In the genomic region with DNA sequence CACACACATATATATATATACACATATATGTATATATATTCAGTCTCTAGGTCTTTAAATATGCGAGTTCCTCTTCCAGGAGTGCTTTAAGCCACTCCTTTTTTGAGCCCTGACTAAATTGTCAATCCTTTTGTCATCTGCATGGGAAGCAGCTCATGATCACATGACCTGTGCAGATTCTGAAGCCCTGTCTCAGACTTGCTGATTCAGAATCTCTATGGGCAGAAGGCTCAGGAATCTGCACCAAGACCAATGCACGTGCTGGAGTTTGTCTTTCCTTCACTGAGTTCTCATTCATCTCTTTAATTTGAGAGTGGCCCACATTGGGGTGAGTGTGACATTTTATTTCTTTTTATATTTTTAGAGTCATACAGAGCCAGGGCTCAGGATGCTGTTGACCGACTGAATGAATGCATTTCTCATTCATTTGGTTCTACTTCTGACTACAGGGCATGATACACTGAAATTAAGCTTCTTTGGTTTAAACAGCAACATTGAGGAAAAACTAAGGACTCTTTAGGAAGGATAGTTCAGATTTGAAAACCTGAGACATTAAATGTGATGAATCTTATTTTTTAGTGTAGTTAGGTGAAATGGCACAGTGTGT, we compare ENCODE assay signal across 1 cellular context.
TF ChIP-seq lines count a peak whose summit lies in the region.

No MANE protein-coding gene starts in this region.

TF ChIP-seq in K562, 482 proteins besides CTCF, POLR2A, EP300 and RAD21 (continued from another document and continues in another):
- TF ChIP-seq, protein P1, sequence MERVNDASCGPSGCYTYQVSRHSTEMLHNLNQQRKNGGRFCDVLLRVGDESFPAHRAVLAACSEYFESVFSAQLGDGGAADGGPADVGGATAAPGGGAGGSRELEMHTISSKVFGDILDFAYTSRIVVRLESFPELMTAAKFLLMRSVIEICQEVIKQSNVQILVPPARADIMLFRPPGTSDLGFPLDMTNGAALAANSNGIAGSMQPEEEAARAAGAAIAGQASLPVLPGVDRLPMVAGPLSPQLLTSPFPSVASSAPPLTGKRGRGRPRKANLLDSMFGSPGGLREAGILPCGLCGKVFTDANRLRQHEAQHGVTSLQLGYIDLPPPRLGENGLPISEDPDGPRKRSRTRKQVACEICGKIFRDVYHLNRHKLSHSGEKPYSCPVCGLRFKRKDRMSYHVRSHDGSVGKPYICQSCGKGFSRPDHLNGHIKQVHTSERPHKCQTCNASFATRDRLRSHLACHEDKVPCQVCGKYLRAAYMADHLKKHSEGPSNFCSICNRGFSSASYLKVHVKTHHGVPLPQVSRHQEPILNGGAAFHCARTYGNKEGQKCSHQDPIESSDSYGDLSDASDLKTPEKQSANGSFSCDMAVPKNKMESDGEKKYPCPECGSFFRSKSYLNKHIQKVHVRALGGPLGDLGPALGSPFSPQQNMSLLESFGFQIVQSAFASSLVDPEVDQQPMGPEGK (CRISPR knock-in tag; IDR thresholded peaks at IDR 0.05; ENCODE audit: borderline replicate concordance) = no peak
- TF ChIP-seq CBFB (CRISPR knock-in tag; IDR thresholded peaks at IDR 0.05) (no peak), NCOA4 (IDR thresholded peaks at IDR 0.05; ENCODE audit: partially characterized antibody) (no peak), CBFA2T2 (conservative IDR thresholded peaks at IDR 0.05) (peak; percentile 34; the same call in 1 of the 2 replicates), BACH1 (tag; IDR thresholded peaks at IDR 0.05) (peak; percentile 61; the same call in 1 of the 2 replicates), CEBPZ (IDR thresholded peaks at IDR 0.05; ENCODE audit: borderline replicate concordance, low read depth, low read length) (no peak), ELK1 (CRISPR knock-in tag; IDR thresholded peaks at IDR 0.05) (no peak), NCOA1 (IDR thresholded peaks at IDR 0.05; ENCODE audit: low read depth) (no peak), RBFOX2 (IDR thresholded peaks at IDR 0.05; ENCODE audit: low read depth, low read length) (no peak), ZFP1 (CRISPR knock-in tag; IDR thresholded peaks at IDR 0.05) (no peak), ZNF140 (CRISPR knock-in tag; IDR thresholded peaks at IDR 0.05) (no peak), SRF (CRISPR knock-in tag; IDR thresholded peaks at IDR 0.05) (no peak), KDM1A (IDR thresholded peaks at IDR 0.05) (0 out of 4 replicates have a peak, but pooled peaks of 1 of the 2 experiments have one; percentile 26), BHLHE40 (IDR thresholded peaks at IDR 0.05; ENCODE audit: low read length) (peak; percentile 95), MEF2A (IDR thresholded peaks at IDR 0.05; ENCODE audit: control insufficient read depth, low read depth, low read length) (no peak), BMI1 (IDR thresholded peaks at IDR 0.05; ENCODE audit: low read length) (no peak), HEY1 (CRISPR knock-in tag; IDR thresholded peaks at IDR 0.05; ENCODE audit: borderline replicate concordance) (no peak), NFE2L1 (tag; IDR thresholded peaks at IDR 0.05; ENCODE audit: borderline replicate concordance, low read depth) (no peak), SIRT6 (IDR thresholded peaks at IDR 0.05; ENCODE audit: low read depth, low read length) (no peak), SLC30A9 (CRISPR knock-in tag; IDR thresholded peaks at IDR 0.05) (no peak), FOXJ3 (CRISPR knock-in tag; IDR thresholded peaks at IDR 0.05) (no peak), HDAC2 (IDR thresholded peaks at IDR 0.05) (no peak), TCF3 (CRISPR knock-in tag; IDR thresholded peaks at IDR 0.05) (no peak), SOX6 (IDR thresholded peaks at IDR 0.05) (peak; percentile 82), HOXB6 (CRISPR knock-in tag; IDR thresholded peaks at IDR 0.05; ENCODE audit: borderline replicate concordance) (no peak), HSF4 (CRISPR knock-in tag; IDR thresholded peaks at IDR 0.05; ENCODE audit: borderline replicate concordance) (no peak), PHF21A (IDR thresholded peaks at IDR 0.05; ENCODE audit: borderline replicate concordance, low read depth) (no peak), TOE1 (IDR thresholded peaks at IDR 0.05; ENCODE audit: borderline replicate concordance) (peak; percentile 96), TOE1 (CRISPR knock-in tag; IDR thresholded peaks at IDR 0.05; ENCODE audit: borderline replicate concordance, low read depth) (no peak), ZNF431 (CRISPR knock-in tag; IDR thresholded peaks at IDR 0.05) (no peak), NEUROD1 (IDR thresholded peaks at IDR 0.05; ENCODE audit: borderline replicate concordance, low read depth, low read length, partially characterized antibody) (no peak)
- TF ChIP-seq, protein P2, sequence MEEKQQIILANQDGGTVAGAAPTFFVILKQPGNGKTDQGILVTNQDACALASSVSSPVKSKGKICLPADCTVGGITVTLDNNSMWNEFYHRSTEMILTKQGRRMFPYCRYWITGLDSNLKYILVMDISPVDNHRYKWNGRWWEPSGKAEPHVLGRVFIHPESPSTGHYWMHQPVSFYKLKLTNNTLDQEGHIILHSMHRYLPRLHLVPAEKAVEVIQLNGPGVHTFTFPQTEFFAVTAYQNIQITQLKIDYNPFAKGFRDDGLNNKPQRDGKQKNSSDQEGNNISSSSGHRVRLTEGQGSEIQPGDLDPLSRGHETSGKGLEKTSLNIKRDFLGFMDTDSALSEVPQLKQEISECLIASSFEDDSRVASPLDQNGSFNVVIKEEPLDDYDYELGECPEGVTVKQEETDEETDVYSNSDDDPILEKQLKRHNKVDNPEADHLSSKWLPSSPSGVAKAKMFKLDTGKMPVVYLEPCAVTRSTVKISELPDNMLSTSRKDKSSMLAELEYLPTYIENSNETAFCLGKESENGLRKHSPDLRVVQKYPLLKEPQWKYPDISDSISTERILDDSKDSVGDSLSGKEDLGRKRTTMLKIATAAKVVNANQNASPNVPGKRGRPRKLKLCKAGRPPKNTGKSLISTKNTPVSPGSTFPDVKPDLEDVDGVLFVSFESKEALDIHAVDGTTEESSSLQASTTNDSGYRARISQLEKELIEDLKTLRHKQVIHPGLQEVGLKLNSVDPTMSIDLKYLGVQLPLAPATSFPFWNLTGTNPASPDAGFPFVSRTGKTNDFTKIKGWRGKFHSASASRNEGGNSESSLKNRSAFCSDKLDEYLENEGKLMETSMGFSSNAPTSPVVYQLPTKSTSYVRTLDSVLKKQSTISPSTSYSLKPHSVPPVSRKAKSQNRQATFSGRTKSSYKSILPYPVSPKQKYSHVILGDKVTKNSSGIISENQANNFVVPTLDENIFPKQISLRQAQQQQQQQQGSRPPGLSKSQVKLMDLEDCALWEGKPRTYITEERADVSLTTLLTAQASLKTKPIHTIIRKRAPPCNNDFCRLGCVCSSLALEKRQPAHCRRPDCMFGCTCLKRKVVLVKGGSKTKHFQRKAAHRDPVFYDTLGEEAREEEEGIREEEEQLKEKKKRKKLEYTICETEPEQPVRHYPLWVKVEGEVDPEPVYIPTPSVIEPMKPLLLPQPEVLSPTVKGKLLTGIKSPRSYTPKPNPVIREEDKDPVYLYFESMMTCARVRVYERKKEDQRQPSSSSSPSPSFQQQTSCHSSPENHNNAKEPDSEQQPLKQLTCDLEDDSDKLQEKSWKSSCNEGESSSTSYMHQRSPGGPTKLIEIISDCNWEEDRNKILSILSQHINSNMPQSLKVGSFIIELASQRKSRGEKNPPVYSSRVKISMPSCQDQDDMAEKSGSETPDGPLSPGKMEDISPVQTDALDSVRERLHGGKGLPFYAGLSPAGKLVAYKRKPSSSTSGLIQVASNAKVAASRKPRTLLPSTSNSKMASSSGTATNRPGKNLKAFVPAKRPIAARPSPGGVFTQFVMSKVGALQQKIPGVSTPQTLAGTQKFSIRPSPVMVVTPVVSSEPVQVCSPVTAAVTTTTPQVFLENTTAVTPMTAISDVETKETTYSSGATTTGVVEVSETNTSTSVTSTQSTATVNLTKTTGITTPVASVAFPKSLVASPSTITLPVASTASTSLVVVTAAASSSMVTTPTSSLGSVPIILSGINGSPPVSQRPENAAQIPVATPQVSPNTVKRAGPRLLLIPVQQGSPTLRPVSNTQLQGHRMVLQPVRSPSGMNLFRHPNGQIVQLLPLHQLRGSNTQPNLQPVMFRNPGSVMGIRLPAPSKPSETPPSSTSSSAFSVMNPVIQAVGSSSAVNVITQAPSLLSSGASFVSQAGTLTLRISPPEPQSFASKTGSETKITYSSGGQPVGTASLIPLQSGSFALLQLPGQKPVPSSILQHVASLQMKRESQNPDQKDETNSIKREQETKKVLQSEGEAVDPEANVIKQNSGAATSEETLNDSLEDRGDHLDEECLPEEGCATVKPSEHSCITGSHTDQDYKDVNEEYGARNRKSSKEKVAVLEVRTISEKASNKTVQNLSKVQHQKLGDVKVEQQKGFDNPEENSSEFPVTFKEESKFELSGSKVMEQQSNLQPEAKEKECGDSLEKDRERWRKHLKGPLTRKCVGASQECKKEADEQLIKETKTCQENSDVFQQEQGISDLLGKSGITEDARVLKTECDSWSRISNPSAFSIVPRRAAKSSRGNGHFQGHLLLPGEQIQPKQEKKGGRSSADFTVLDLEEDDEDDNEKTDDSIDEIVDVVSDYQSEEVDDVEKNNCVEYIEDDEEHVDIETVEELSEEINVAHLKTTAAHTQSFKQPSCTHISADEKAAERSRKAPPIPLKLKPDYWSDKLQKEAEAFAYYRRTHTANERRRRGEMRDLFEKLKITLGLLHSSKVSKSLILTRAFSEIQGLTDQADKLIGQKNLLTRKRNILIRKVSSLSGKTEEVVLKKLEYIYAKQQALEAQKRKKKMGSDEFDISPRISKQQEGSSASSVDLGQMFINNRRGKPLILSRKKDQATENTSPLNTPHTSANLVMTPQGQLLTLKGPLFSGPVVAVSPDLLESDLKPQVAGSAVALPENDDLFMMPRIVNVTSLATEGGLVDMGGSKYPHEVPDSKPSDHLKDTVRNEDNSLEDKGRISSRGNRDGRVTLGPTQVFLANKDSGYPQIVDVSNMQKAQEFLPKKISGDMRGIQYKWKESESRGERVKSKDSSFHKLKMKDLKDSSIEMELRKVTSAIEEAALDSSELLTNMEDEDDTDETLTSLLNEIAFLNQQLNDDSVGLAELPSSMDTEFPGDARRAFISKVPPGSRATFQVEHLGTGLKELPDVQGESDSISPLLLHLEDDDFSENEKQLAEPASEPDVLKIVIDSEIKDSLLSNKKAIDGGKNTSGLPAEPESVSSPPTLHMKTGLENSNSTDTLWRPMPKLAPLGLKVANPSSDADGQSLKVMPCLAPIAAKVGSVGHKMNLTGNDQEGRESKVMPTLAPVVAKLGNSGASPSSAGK (IDR thresholded peaks at IDR 0.05) = peak; percentile 72
- TF ChIP-seq, protein P3, sequence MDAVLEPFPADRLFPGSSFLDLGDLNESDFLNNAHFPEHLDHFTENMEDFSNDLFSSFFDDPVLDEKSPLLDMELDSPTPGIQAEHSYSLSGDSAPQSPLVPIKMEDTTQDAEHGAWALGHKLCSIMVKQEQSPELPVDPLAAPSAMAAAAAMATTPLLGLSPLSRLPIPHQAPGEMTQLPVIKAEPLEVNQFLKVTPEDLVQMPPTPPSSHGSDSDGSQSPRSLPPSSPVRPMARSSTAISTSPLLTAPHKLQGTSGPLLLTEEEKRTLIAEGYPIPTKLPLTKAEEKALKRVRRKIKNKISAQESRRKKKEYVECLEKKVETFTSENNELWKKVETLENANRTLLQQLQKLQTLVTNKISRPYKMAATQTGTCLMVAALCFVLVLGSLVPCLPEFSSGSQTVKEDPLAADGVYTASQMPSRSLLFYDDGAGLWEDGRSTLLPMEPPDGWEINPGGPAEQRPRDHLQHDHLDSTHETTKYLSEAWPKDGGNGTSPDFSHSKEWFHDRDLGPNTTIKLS (IDR thresholded peaks at IDR 0.05; ENCODE audit: borderline replicate concordance, low read depth) = no peak
- TF ChIP-seq, protein P4, sequence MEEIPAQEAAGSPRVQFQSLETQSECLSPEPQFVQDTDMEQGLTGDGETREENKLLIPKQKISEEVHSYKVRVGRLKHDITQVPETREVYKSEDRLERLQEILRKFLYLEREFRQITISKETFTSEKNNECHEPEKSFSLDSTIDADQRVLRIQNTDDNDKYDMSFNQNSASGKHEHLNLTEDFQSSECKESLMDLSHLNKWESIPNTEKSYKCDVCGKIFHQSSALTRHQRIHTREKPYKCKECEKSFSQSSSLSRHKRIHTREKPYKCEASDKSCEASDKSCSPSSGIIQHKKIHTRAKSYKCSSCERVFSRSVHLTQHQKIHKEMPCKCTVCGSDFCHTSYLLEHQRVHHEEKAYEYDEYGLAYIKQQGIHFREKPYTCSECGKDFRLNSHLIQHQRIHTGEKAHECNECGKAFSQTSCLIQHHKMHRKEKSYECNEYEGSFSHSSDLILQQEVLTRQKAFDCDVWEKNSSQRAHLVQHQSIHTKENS (CRISPR knock-in tag; IDR thresholded peaks at IDR 0.05) = no peak
- TF ChIP-seq, protein P5, sequence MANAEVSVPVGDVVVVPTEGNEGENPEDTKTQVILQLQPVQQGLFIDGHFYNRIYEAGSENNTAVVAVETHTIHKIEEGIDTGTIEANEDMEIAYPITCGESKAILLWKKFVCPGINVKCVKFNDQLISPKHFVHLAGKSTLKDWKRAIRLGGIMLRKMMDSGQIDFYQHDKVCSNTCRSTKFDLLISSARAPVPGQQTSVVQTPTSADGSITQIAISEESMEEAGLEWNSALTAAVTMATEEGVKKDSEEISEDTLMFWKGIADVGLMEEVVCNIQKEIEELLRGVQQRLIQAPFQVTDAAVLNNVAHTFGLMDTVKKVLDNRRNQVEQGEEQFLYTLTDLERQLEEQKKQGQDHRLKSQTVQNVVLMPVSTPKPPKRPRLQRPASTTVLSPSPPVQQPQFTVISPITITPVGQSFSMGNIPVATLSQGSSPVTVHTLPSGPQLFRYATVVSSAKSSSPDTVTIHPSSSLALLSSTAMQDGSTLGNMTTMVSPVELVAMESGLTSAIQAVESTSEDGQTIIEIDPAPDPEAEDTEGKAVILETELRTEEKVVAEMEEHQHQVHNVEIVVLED (CRISPR knock-in tag; IDR thresholded peaks at IDR 0.05) = no peak
